ENCODE assay signal across 12 cellular contexts in the genomic region with DNA sequence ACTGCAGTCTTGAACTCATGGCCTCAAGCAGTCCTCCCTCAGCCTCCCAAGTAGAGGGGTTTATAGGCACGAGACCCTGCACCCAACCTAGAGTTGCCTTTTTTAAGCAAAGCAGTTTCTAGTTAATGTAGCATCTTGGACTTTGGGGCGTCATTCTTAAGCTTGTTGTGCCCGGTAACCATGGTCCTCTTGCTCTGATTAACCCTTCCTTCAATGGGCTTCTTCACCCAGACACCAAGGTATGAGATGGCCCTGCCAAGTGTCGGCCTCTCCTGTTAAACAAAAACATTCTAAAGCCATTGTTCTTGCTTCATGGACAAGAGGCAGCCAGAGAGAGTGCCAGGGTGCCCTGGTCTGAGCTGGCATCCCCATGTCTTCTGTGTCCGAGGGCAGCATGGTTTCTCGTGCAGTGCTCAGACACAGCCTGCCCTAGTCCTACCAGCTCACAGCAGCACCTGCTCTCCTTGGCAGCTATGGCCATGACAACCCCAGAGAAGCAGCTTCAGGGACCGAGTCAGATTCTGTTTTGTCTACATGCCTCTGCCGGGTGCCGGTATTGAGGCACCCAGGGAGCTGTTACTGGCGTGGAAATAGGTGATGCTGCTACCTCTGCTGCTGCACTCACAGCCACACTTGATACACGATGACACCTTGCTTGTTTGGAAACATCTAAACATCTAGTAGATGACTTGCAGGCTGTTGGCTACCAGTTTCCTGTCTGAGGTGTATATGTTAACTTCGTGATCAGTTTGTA. TPM values are rescaled to one million over a fixed set of nuclear protein-coding genes. Genes with fewer than 3 reads are reported as not detected.
DNase-seq lines count a peak whose midpoint lies in the region; ATAC-seq and TF ChIP-seq lines count a peak whose summit lies in the region.
"Had no signal": no experiment of that assay in that cellular context is flagged by ENCODE, and none has a peak within 500 bp of the region (broad histone marks: within the 10 kb centered on the region; RNA-seq: fewer than 3 reads in every experiment).

No MANE protein-coding gene starts in this region.

- no peaks in the 10 kb centered on the region for H3K27me3 Mint-ChIP-seq in activated T-cell treated with anti-CD3 and anti-CD28 coated beads, Interleukin-2, amount 50 U/mL, for 72 hours (ENCODE audit: low read depth)
- no peaks in the 10 kb centered on the region for H3K27me3 Mint-ChIP-seq in naive thymus-derived CD8-positive, alpha-beta T cell

- no peak for TF ChIP-seq POLR2A in suprapubic skin (IDR thresholded peaks at IDR 0.05)

- H3K27ac ChIP-seq in suprapubic skin: no peak overlapping the region
- H3K27ac ChIP-seq: left ventricle myocardium inferior had no signal

- peaks cover 66% of the 10 kb centered on the region for H3K4me1 ChIP-seq in suprapubic skin

- peaks cover 18 to 30% of the 10 kb centered on the region in 2 donors for H3K36me3 Mint-ChIP-seq in activated T-cell treated with anti-CD3 and anti-CD28 coated beads, Interleukin-2, amount 50 U/mL, for 72 hours (ENCODE audit: insufficient read depth in 2 of 2)
- H3K36me3 Mint-ChIP-seq in naive thymus-derived CD8-positive, alpha-beta T cell: peaks cover 0 to 42% (median 15%) of the 10 kb centered on the region in 3 donors

- TF ChIP-seq CTCF in suprapubic skin (IDR thresholded peaks at IDR 0.05): no peak

- H3K4me3 ChIP-seq in suprapubic skin: no peak overlapping the region
- H3K4me3 ChIP-seq: left ventricle myocardium inferior, smooth muscle cell had no signal

- H3K4me3 Mint-ChIP-seq in activated T-cell treated with anti-CD3 and anti-CD28 coated beads, Interleukin-2, amount 50 U/mL, for 72 hours: peak overlapping the region; percentile 58 to 70
- peak overlapping the region in 7 of 10 donors; percentile 34 to 88 (median 38) for H3K4me3 Mint-ChIP-seq in naive thymus-derived CD8-positive, alpha-beta T cell

- peak overlapping the region; percentile 37 for H3K27ac Mint-ChIP-seq in activated T-cell treated with anti-CD3 and anti-CD28 coated beads, Interleukin-2, amount 50 U/mL, for 72 hours
- H3K27ac Mint-ChIP-seq in naive thymus-derived CD8-positive, alpha-beta T cell: peak overlapping the region in 9 of 10 donors; percentile 43 to 82 (median 65)

- DNase-seq in DMS 273 (lab: John Stamatoyannopoulos, UW; ENCODE audit: unreplicated experiment): peak; percentile 72
- no peak for DNase-seq in DMS 273 treated with DMSO at 0.1 percent for 48 hours (lab: John Stamatoyannopoulos, UW)
- peak; percentile 53 for DNase-seq in HT-29 (ENCODE audit: low spot score)
- no peak for DNase-seq in activated T-cell treated with anti-CD3 and anti-CD28 coated beads, Interleukin-2, amount 50 U/mL, for 72 hours
- DNase-seq in naive thymus-derived CD8-positive, alpha-beta T cell: no peak
- DNase-seq in GM19238 (ENCODE audit: insufficient read length, low spot score): no peak
- no peak for DNase-seq in suprapubic skin (ENCODE audit: low spot score in 2 of 2)
- DNase-seq: 8988T, left ventricle myocardium inferior, RPMI8226 had no signal

- H3K9me3 ChIP-seq in suprapubic skin: no peaks in the 10 kb centered on the region
- H3K9me3 ChIP-seq: left ventricle myocardium inferior had no signal

- peaks cover 33% of the 10 kb centered on the region for H3K36me3 ChIP-seq in suprapubic skin

- no peaks in the 10 kb centered on the region for H3K27me3 ChIP-seq in suprapubic skin

- 62% methylated on average over 8 of the region's 12 CpGs for WGBS in suprapubic skin

- no peaks in the 10 kb centered on the region for H3K9me3 Mint-ChIP-seq in activated T-cell treated with anti-CD3 and anti-CD28 coated beads, Interleukin-2, amount 50 U/mL, for 72 hours
- no peaks in the 10 kb centered on the region for H3K9me3 Mint-ChIP-seq in naive thymus-derived CD8-positive, alpha-beta T cell

- ATAC-seq in activated T-cell treated with anti-CD3 and anti-CD28 coated beads, Interleukin-2, amount 50 U/mL, for 72 hours (replicated peaks in 1 of 2): no peak
- no peak for ATAC-seq in naive thymus-derived CD8-positive, alpha-beta T cell
- ATAC-seq in GM18520 (IDR thresholded peaks at IDR 0.05; ENCODE audit: unreplicated experiment): no peak

- POLR2A ChIA-PET in naive thymus-derived CD8-positive, alpha-beta T cell (lab: Charles Lee): interaction anchor here (0.5 to 2.7 kb wide), 7 partner anchors 12 to 766 kb away, joined by 3 to 9 read pairs (median 4); partner anchors contain the start of genes CPNE7 and SPG7

- H3K4me1 Mint-ChIP-seq in activated T-cell treated with anti-CD3 and anti-CD28 coated beads, Interleukin-2, amount 50 U/mL, for 72 hours (ENCODE audit: low read depth): peaks cover 59% of the 10 kb centered on the region
- H3K4me1 Mint-ChIP-seq in naive thymus-derived CD8-positive, alpha-beta T cell: peaks cover 28 to 62% (median 57%) of the 10 kb centered on the region in 4 donors

- TF ChIP-seq EP300 in suprapubic skin (IDR thresholded peaks at IDR 0.05): no peak

RNA-seq across cellular contexts. Expression of gene RPL13, which starts 3.3 kb away (rescaled TPM):
- 8,222 and 8,866 TPM in 2 replicates for total RNA-seq in HT-29 (2014; rRNA removed; shearing (Covaris generic))
- total RNA-seq in activated T-cell treated with anti-CD3 and anti-CD28 coated beads, Interleukin-2, amount 50 U/mL, for 72 hours: 1,000 to 10,000 TPM; 3,140 to 3,274 TPM
- 1,000 to 10,000 TPM; 5,034 to 5,103 TPM for total RNA-seq in naive thymus-derived CD8-positive, alpha-beta T cell
- polyA plus RNA-seq in naive thymus-derived CD8-positive, alpha-beta T cell: 1,000 to 10,000 TPM; 5,034 to 7,902 (median 7,525) TPM
- 1,000 to 10,000 TPM; 4,033 to 9,308 (median 7,964) TPM for total RNA-seq in suprapubic skin

RNA-seq across cellular contexts. Expression of gene CPNE7, which starts 11.7 kb away (rescaled TPM):
- 16.5 and 23.8 TPM in 2 replicates for total RNA-seq in HT-29 (2014; rRNA removed; shearing (Covaris generic))
- 10 to 100 TPM; 10.9 to 11.4 TPM for total RNA-seq in activated T-cell treated with anti-CD3 and anti-CD28 coated beads, Interleukin-2, amount 50 U/mL, for 72 hours
- under 1 TPM in 1 of 2 experiments, not detected in 1; 0.23 TPM for total RNA-seq in naive thymus-derived CD8-positive, alpha-beta T cell
- polyA plus RNA-seq in naive thymus-derived CD8-positive, alpha-beta T cell: under 1 TPM in 1 of 3 donors, not detected in 2; 0.53 TPM
- total RNA-seq in suprapubic skin: 10 to 100 TPM in 1 of 4 donors, 1 to 10 TPM in 1, under 1 TPM in 1, not detected in 1; 0.51 to 12.9 (median 2.9) TPM
- total RNA-seq: left ventricle myocardium inferior had no signal

RNA-seq across cellular contexts. Expression of gene DPEP1, which starts 49.6 kb away (rescaled TPM):
- 81.5 and 82.2 TPM in 2 replicates for total RNA-seq in HT-29 (2014; rRNA removed; shearing (Covaris generic))
- not detected for total RNA-seq in activated T-cell treated with anti-CD3 and anti-CD28 coated beads, Interleukin-2, amount 50 U/mL, for 72 hours
- total RNA-seq in naive thymus-derived CD8-positive, alpha-beta T cell: not detected
- polyA plus RNA-seq in naive thymus-derived CD8-positive, alpha-beta T cell: not detected
- total RNA-seq in suprapubic skin: 1 to 10 TPM in 3 of 4 donors, not detected in 1; 1.3 to 2.3 (median 2.2) TPM
- total RNA-seq: left ventricle myocardium inferior, smooth muscle cell had no signal
- polyA plus RNA-seq: smooth muscle cell had no signal

RNA-seq across cellular contexts. Expression of gene SPG7, which starts 55.6 kb away (rescaled TPM):
- 150 and 162 TPM in 2 replicates for total RNA-seq in HT-29 (2014; rRNA removed; shearing (Covaris generic))
- 10 to 100 TPM; 67.4 to 82.1 TPM for total RNA-seq in activated T-cell treated with anti-CD3 and anti-CD28 coated beads, Interleukin-2, amount 50 U/mL, for 72 hours
- total RNA-seq in naive thymus-derived CD8-positive, alpha-beta T cell: 100 to 1,000 TPM; 164 to 169 TPM
- polyA plus RNA-seq in naive thymus-derived CD8-positive, alpha-beta T cell: 10 to 100 TPM; 44.8 to 58.2 (median 44.9) TPM
- 100 to 1,000 TPM; 131 to 324 (median 144) TPM for total RNA-seq in suprapubic skin

Comparison
In these comparisons a context has a peak if more than half of its experiments do, and no peak if none do; other contexts are left out.
1. DNase-seq: peak in DMS 273 (single experiment) and HT-29 (single experiment); none in DMS 273 treated with DMSO at 0.1 percent for 48 hours (single experiment), activated T-cell treated with anti-CD3 and anti-CD28 coated beads, Interleukin-2, amount 50 U/mL, for 72 hours (0 of 2), naive thymus-derived CD8-positive, alpha-beta T cell (0 of 10), GM19238 (single experiment) and suprapubic skin (0 of 2).
2. RNA of gene DPEP1, which starts 49.6 kb away (total RNA-seq): 81.5 to 82.2 TPM in HT-29; 1.3 to 2.3 TPM in suprapubic skin, not detected in activated T-cell treated with anti-CD3 and anti-CD28 coated beads, Interleukin-2, amount 50 U/mL, for 72 hours and not detected in naive thymus-derived CD8-positive, alpha-beta T cell; every median in the first group is over 10 times any median in the second.